In the genomic region with DNA sequence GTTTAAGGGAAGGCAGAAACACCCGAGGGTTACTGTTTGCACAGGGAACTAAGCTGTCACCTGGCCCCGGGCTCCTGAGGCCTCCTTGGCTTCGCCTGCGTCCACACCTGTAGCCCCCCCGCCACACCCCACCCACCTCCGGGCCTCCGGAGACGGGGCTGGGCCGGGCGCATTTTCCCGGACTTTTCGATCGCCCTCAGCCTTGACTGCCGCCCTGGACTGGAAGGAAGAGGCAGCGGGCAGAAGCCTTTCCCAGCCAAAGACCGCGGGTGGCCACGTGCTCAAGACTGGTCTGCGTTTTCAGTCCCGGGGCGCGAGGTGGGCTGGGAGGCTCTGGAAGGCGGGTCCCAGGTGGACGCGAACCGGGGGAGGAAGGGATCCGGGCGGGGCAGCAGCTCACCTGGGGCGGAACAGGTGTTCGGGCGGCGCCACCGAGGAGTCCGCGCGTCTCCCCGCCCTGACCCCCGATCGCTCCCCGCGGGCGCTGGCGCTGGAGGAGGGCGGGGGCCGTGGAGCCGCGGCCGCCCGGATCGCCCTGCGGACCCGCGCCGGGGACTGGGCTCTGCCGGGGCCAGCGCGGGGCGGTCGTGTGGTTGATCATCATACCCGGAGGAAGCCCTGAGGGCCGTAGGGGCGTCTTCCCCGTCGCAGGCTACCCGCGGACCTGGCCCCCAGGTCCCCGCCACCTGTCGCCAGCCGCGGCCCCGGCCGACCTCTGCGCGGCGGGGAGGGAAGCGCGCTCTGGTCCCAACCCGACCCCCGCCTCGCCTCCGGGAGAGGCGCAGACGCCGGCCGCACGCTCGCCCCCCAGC, we compare ENCODE assay signal across 8 cellular contexts. TPM values are rescaled to one million over a fixed set of nuclear protein-coding genes. Genes with fewer than 3 reads are reported as not detected.
DNase-seq lines count a peak whose midpoint lies in the region; ATAC-seq and TF ChIP-seq lines count a peak whose summit lies in the region.

No MANE protein-coding gene starts in this region.

- no peak for DNase-seq in AG09309 (ENCODE audit: low read depth)
- DNase-seq in NCI-H2107 treated with DMSO at 0.1 percent for 48 hours (lab: John Stamatoyannopoulos, UW; ENCODE audit: unreplicated experiment), result peak; percentile 52
- DNase-seq in activated CD4-positive, alpha-beta T cell treated with anti-CD3 and anti-CD28 coated beads, Interleukin-2, amount 50 U/mL, for 1 hour, result peak; percentile 40
- peak; percentile 92 for DNase-seq in mesendoderm
- DNase-seq in stimulated activated effector memory CD8-positive, alpha-beta T cell treated with anti-CD3 and anti-CD28 coated beads, Interleukin-12 subunit alpha, Interleukin-12 subunit beta, amount 100 ng/mL, for 72 hours (ENCODE audit: low spot score in 2 of 2), result peak; percentile 56 to 85
- DNase-seq in GM19240 (ENCODE audit: insufficient read length, low spot score), result no peak

- H3K18ac ChIP-seq in mesendoderm (ENCODE audit: low read length), result peak overlapping the region; percentile 91

- no peaks in the 10 kb centered on the region for H3K27me3 ChIP-seq in ectodermal cell (ENCODE audit: control insufficient read depth, insufficient read depth, low read length, poor library complexity, severe bottlenecking)
- no peaks in the 10 kb centered on the region for H3K27me3 ChIP-seq in mesendoderm (ENCODE audit: insufficient read depth, low read length, poor library complexity)

- no peaks in the 10 kb centered on the region for H3K36me3 ChIP-seq in ectodermal cell (ENCODE audit: control insufficient read depth, insufficient read depth, low read length)
- no peaks in the 10 kb centered on the region for H3K36me3 ChIP-seq in mesendoderm (ENCODE audit: control insufficient read depth, insufficient read depth, low read length)

- H3K27ac ChIP-seq in ectodermal cell (ENCODE audit: insufficient read depth, low read depth, low read length, poor library complexity, severe bottlenecking) (peak overlapping the region; percentile 44), mesendoderm (ENCODE audit: low read depth, low read length) (peak overlapping the region; percentile 72)

- H4K8ac ChIP-seq in mesendoderm (ENCODE audit: low read depth, low read length), result no peak overlapping the region

- H3K79me2 ChIP-seq in mesendoderm (ENCODE audit: control insufficient read depth, insufficient read depth, low read length), result peaks cover 18% of the 10 kb centered on the region

- no peak overlapping the region for H3K23ac ChIP-seq in mesendoderm (ENCODE audit: low read length)

- H3K4me2 ChIP-seq in mesendoderm (ENCODE audit: low read length), result peak overlapping the region; percentile 74

- H3K4ac ChIP-seq in mesendoderm (ENCODE audit: low read depth, low read length), result peak overlapping the region; percentile 48

- H3K9ac ChIP-seq in mesendoderm (ENCODE audit: low read length), result peak overlapping the region; percentile 60

- H2AK5ac ChIP-seq in mesendoderm (ENCODE audit: low read length), result no peak overlapping the region

- peak overlapping the region; percentile 99 for H3K4me3 Mint-ChIP-seq in stimulated activated effector memory CD8-positive, alpha-beta T cell treated with anti-CD3 and anti-CD28 coated beads, Interleukin-12 subunit alpha, Interleukin-12 subunit beta, amount 100 ng/mL, for 72 hours

- peaks cover 45% of the 10 kb centered on the region for H3K36me3 Mint-ChIP-seq in stimulated activated effector memory CD8-positive, alpha-beta T cell treated with anti-CD3 and anti-CD28 coated beads, Interleukin-12 subunit alpha, Interleukin-12 subunit beta, amount 100 ng/mL, for 72 hours

- WGBS in ectodermal cell, 2 experiments, result 0 to 1% methylated on average over 87 of the region's 87 CpGs
- WGBS in mesendoderm (ENCODE audit: extremely low coverage, insufficient coverage, low lambda C conversion rate), result no CpG with 5 or more reads among the region's 87 CpGs

- H2BK120ac ChIP-seq in mesendoderm (ENCODE audit: low read depth, low read length), result peak overlapping the region; percentile 35

- H4K5ac ChIP-seq in mesendoderm (ENCODE audit: low read length), result no peak overlapping the region

- H3K56ac ChIP-seq in mesendoderm (ENCODE audit: low read length), result peak overlapping the region; percentile 81

- H3K9me3 ChIP-seq in ectodermal cell (ENCODE audit: control insufficient read depth, low read length), result no peaks in the 10 kb centered on the region

- peak overlapping the region; percentile 61 for H3K4me3 ChIP-seq in AG09309 (ENCODE audit: control insufficient read depth, low read depth, low read length)
- H3K4me3 ChIP-seq in ectodermal cell (ENCODE audit: insufficient read depth, low read depth, low read length), result peak overlapping the region; percentile 88
- H3K4me3 ChIP-seq in mesendoderm (ENCODE audit: low read length), result no peak overlapping the region

- peaks cover 9% of the 10 kb centered on the region for H3K4me1 ChIP-seq in ectodermal cell (ENCODE audit: control insufficient read depth, insufficient read depth, low read length)
- peaks cover 3% of the 10 kb centered on the region for H3K4me1 ChIP-seq in mesendoderm (ENCODE audit: control insufficient read depth, low read depth, low read length)

- H3K79me1 ChIP-seq in mesendoderm (ENCODE audit: low read length), result no peaks in the 10 kb centered on the region

- no peaks in the 10 kb centered on the region for H3K9me3 Mint-ChIP-seq in stimulated activated effector memory CD8-positive, alpha-beta T cell treated with anti-CD3 and anti-CD28 coated beads, Interleukin-12 subunit alpha, Interleukin-12 subunit beta, amount 100 ng/mL, for 72 hours

- no peak overlapping the region for H2BK15ac ChIP-seq in mesendoderm (replicated peaks; ENCODE audit: low read depth)

- H3K4me1 Mint-ChIP-seq in stimulated activated effector memory CD8-positive, alpha-beta T cell treated with anti-CD3 and anti-CD28 coated beads, Interleukin-12 subunit alpha, Interleukin-12 subunit beta, amount 100 ng/mL, for 72 hours, result peaks cover 25% of the 10 kb centered on the region

- H3K27ac Mint-ChIP-seq in stimulated activated effector memory CD8-positive, alpha-beta T cell treated with anti-CD3 and anti-CD28 coated beads, Interleukin-12 subunit alpha, Interleukin-12 subunit beta, amount 100 ng/mL, for 72 hours, result peak overlapping the region; percentile 96

- peak; percentile 4 for ATAC-seq in GM19463 (IDR thresholded peaks at IDR 0.05; ENCODE audit: unreplicated experiment)
- ATAC-seq in stimulated activated effector memory CD8-positive, alpha-beta T cell treated with anti-CD3 and anti-CD28 coated beads, Interleukin-12 subunit alpha, Interleukin-12 subunit beta, amount 100 ng/mL, for 72 hours, result peak; percentile 22

- TF ChIP-seq CTCF in AG09309 (IDR thresholded peaks at IDR 0.05; ENCODE audit: control insufficient read depth, insufficient read depth, low read depth, low read length, missing control alignments), result no peak

- H2BK5ac ChIP-seq in mesendoderm (ENCODE audit: low read length), result no peak overlapping the region

RNA-seq across cellular contexts. Expression of a gene that starts 3.2 kb away (rescaled TPM):
- polyA plus RNA-seq in ectodermal cell (2013, experiment 1 of 4), result 251 TPM
- 242 TPM for polyA plus RNA-seq in ectodermal cell (2013, experiment 2 of 4)
- 307 TPM for polyA plus RNA-seq in ectodermal cell (2013, experiment 3 of 4)
- 300 TPM for polyA plus RNA-seq in ectodermal cell (2013, experiment 4 of 4)
- 96.4 TPM for polyA plus RNA-seq in mesendoderm (2013, experiment 1 of 2)
- 94.7 TPM for polyA plus RNA-seq in mesendoderm (2013, experiment 2 of 2)

Comparison
In these comparisons a context has a peak if more than half of its experiments do, and no peak if none do; other contexts are left out.
1. DNase-seq: peak in NCI-H2107 treated with DMSO at 0.1 percent for 48 hours (single experiment), activated CD4-positive, alpha-beta T cell treated with anti-CD3 and anti-CD28 coated beads, Interleukin-2, amount 50 U/mL, for 1 hour (single experiment), mesendoderm (single experiment) and stimulated activated effector memory CD8-positive, alpha-beta T cell treated with anti-CD3 and anti-CD28 coated beads, Interleukin-12 subunit alpha, Interleukin-12 subunit beta, amount 100 ng/mL, for 72 hours (2 of 2); none in AG09309 (single experiment) and GM19240 (single experiment).